ENCODE assay signal across 10 cellular contexts in genomic region chr1:52423771-52424170, GRCh38. TPM values are rescaled to one million over a fixed set of nuclear protein-coding genes. Genes with fewer than 3 reads are reported as not detected.
A peak's percentile ranks its signal among the peaks of the same experiment; 100 is the strongest.
DNase-seq lines count a peak whose midpoint lies in the region; FAIRE-seq and TF ChIP-seq lines count a peak whose summit lies in the region.
"Had no signal": no experiment of that assay in that cellular context is flagged by ENCODE, and none has a peak within 500 bp of the region (broad histone marks: within the 10 kb centered on the region; RNA-seq: fewer than 3 reads in every experiment).

No MANE protein-coding gene starts in this region.

- no peak for FAIRE-seq in H54 (lab: Jason Lieb, UNC)
- FAIRE-seq: bronchial epithelial cell, D721Med had no signal

- H3K36me3 ChIP-seq in suprapubic skin, result peaks cover 53% of the 10 kb centered on the region
- peaks cover 0 to 88% (median 12%) of the 10 kb centered on the region in 3 donors for H3K36me3 ChIP-seq in esophagus squamous epithelium

- intact Hi-C loops in esophagus squamous epithelium (cut with DNase I), result loop anchor here (10.0 kb wide), 1 partner anchor 261 kb away; no protein-coding TSS in a partner anchor

- 65% methylated on average over 9 of the region's 9 CpGs for WGBS in suprapubic skin
- 54 to 64% methylated on average over 9 of the region's 9 CpGs for WGBS in esophagus squamous epithelium, 2 donors

- peak in 1 of 2 experiments; percentile 39 for DNase-seq in HL-60 (ENCODE audit: low read depth in 1 of 2, low spot score in 1 of 2)
- peak; percentile 13 to 49 for DNase-seq in activated CD4-positive, alpha-beta T cell treated with anti-CD3 and anti-CD28 coated beads, Interleukin-2, amount 50 U/mL, for 24 hours (ENCODE audit: low read depth in 1 of 2, low spot score in 1 of 2)
- peak; percentile 84 for DNase-seq in central memory CD4-positive, alpha-beta T cell
- DNase-seq in stimulated activated CD4-positive, alpha-beta T cell treated with anti-CD3 and anti-CD28 coated beads, Interleukin-2, amount 100 ng/mL, for 4 hours (ENCODE audit: low read depth), result peak; percentile 52
- no peak for DNase-seq in suprapubic skin (ENCODE audit: low spot score in 2 of 2)
- no peak for DNase-seq in OCI-M1 (lab: John Stamatoyannopoulos, UW)
- no peak for DNase-seq in H54 (ENCODE audit: insufficient read length, low spot score)
- no peak for DNase-seq in esophagus squamous epithelium (lab: John Stamatoyannopoulos, UW)

- H3K27ac ChIP-seq in HL-60 (replicated peaks), result peak overlapping the region; percentile 62
- no peak overlapping the region for H3K27ac ChIP-seq in suprapubic skin
- H3K27ac ChIP-seq in esophagus squamous epithelium, result no peak overlapping the region

- TF ChIP-seq CTCF in HL-60 (IDR thresholded peaks at IDR 0.05; ENCODE audit: insufficient read depth, low read length) (no peak), suprapubic skin (IDR thresholded peaks at IDR 0.05) (no peak), esophagus squamous epithelium (IDR thresholded peaks at IDR 0.05) (no peak)

- TF ChIP-seq POLR2A in suprapubic skin (IDR thresholded peaks at IDR 0.05) (no peak), H54 (IDR thresholded peaks at IDR 0.05; ENCODE audit: low read depth, low read length) (no peak), esophagus squamous epithelium (IDR thresholded peaks at IDR 0.05) (no peak)

- H3K9me3 ChIP-seq in suprapubic skin (no peaks in the 10 kb centered on the region), esophagus squamous epithelium (no peaks in the 10 kb centered on the region)

- H3K4me3 ChIP-seq in HL-60 (replicated peaks; ENCODE audit: insufficient read depth, low read length) (no peak overlapping the region), suprapubic skin (no peak overlapping the region), esophagus squamous epithelium (no peak overlapping the region)

- no peaks in the 10 kb centered on the region for H3K4me1 ChIP-seq in suprapubic skin
- peaks cover 0 to 11% (median 0%) of the 10 kb centered on the region in 3 donors for H3K4me1 ChIP-seq in esophagus squamous epithelium

- H3K27me3 ChIP-seq in HL-60 (ENCODE audit: insufficient read depth, poor library complexity, severe bottlenecking) (no peaks in the 10 kb centered on the region), suprapubic skin (no peaks in the 10 kb centered on the region), esophagus squamous epithelium (no peaks in the 10 kb centered on the region)

- TF ChIP-seq EP300 in suprapubic skin (IDR thresholded peaks at IDR 0.05), result no peak

RNA-seq across cellular contexts. Expression of gene PRPF38A, which starts 19.4 kb away (rescaled TPM):
- total RNA-seq in suprapubic skin (10 to 100 TPM; 10.6 to 20.4 (median 14.3) TPM), esophagus squamous epithelium (10 to 100 TPM in 3 of 4 donors, 1 to 10 TPM in 1; 9.6 to 18.1 (median 14.6) TPM)

RNA-seq across cellular contexts. Expression of gene ORC1, which starts 19.5 kb away (rescaled TPM):
- 1 to 10 TPM; 1.4 to 2.9 (median 1.9) TPM for total RNA-seq in suprapubic skin
- 10 to 100 TPM in 1 of 4 donors, 1 to 10 TPM in 3; 1.7 to 10.3 (median 4.3) TPM for total RNA-seq in esophagus squamous epithelium

RNA-seq across cellular contexts. Expression of gene CC2D1B, which starts 57.8 kb away (rescaled TPM):
- total RNA-seq in suprapubic skin (10 to 100 TPM; 23.0 to 30.4 (median 24.6) TPM), esophagus squamous epithelium (10 to 100 TPM; 16.9 to 21.2 (median 18.3) TPM)

Comparison
In these comparisons a context has a peak if more than half of its experiments do, and no peak if none do; other contexts are left out.
1. DNase-seq: peak in activated CD4-positive, alpha-beta T cell treated with anti-CD3 and anti-CD28 coated beads, Interleukin-2, amount 50 U/mL, for 24 hours (2 of 2), central memory CD4-positive, alpha-beta T cell (single experiment) and stimulated activated CD4-positive, alpha-beta T cell treated with anti-CD3 and anti-CD28 coated beads, Interleukin-2, amount 100 ng/mL, for 4 hours (single experiment); none in suprapubic skin (0 of 2), OCI-M1 (single experiment), H54 (single experiment) and esophagus squamous epithelium (single experiment).